1 cellular context compared by ENCODE assay signal in genomic region chr17:19377602-19378415, GRCh38.
A peak's percentile ranks its signal among the peaks of the same experiment; 100 is the strongest.
TF ChIP-seq lines count a peak whose summit lies in the region.

No MANE protein-coding gene starts in this region.

TF ChIP-seq in K562, 482 proteins besides CTCF, POLR2A, EP300 and RAD21 (continued from another document and continues in another):
- TF ChIP-seq NR4A1 (CRISPR knock-in tag; IDR thresholded peaks at IDR 0.05): no peak
- no peak for TF ChIP-seq NR4A1 (tag; IDR thresholded peaks at IDR 0.05)
- TF ChIP-seq CBX1 (IDR thresholded peaks at IDR 0.05; ENCODE audit: low read depth): no peak
- TF ChIP-seq AFF4 (CRISPR knock-in tag; IDR thresholded peaks at IDR 0.05): no peak
- TF ChIP-seq SMC3 (conservative IDR thresholded peaks at IDR 0.05; ENCODE audit: insufficient read depth, low read depth, low read length): no peak
- peak; percentile 71 for TF ChIP-seq HCFC1 (IDR thresholded peaks at IDR 0.05; ENCODE audit: low read depth, low read length)
- TF ChIP-seq ZC3H8 (IDR thresholded peaks at IDR 0.05): no peak
- no peak for TF ChIP-seq HOXB6 (CRISPR knock-in tag; IDR thresholded peaks at IDR 0.05; ENCODE audit: borderline replicate concordance)
- TF ChIP-seq, protein P1, sequence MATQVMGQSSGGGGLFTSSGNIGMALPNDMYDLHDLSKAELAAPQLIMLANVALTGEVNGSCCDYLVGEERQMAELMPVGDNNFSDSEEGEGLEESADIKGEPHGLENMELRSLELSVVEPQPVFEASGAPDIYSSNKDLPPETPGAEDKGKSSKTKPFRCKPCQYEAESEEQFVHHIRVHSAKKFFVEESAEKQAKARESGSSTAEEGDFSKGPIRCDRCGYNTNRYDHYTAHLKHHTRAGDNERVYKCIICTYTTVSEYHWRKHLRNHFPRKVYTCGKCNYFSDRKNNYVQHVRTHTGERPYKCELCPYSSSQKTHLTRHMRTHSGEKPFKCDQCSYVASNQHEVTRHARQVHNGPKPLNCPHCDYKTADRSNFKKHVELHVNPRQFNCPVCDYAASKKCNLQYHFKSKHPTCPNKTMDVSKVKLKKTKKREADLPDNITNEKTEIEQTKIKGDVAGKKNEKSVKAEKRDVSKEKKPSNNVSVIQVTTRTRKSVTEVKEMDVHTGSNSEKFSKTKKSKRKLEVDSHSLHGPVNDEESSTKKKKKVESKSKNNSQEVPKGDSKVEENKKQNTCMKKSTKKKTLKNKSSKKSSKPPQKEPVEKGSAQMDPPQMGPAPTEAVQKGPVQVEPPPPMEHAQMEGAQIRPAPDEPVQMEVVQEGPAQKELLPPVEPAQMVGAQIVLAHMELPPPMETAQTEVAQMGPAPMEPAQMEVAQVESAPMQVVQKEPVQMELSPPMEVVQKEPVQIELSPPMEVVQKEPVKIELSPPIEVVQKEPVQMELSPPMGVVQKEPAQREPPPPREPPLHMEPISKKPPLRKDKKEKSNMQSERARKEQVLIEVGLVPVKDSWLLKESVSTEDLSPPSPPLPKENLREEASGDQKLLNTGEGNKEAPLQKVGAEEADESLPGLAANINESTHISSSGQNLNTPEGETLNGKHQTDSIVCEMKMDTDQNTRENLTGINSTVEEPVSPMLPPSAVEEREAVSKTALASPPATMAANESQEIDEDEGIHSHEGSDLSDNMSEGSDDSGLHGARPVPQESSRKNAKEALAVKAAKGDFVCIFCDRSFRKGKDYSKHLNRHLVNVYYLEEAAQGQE (CRISPR knock-in tag; IDR thresholded peaks at IDR 0.05; ENCODE audit: low read depth): peak; percentile 94
- peak; percentile 93 for TF ChIP-seq CTBP1 (IDR thresholded peaks at IDR 0.05; ENCODE audit: borderline replicate concordance)
- peak; percentile 84 for TF ChIP-seq HNRNPLL (IDR thresholded peaks at IDR 0.05; ENCODE audit: low read depth, low read length, poor library complexity, severe bottlenecking)
- no peak for TF ChIP-seq HNRNPL (IDR thresholded peaks at IDR 0.05; ENCODE audit: low read depth, low read length)
- no peak for TF ChIP-seq USF2 (CRISPR knock-in tag; IDR thresholded peaks at IDR 0.05)
- peak; percentile 70 for TF ChIP-seq TAF9B (IDR thresholded peaks at IDR 0.05; ENCODE audit: partially characterized antibody)
- no peak for TF ChIP-seq ZNF444 (CRISPR knock-in tag; IDR thresholded peaks at IDR 0.05)
- no peak for TF ChIP-seq KLF6 (CRISPR knock-in tag; IDR thresholded peaks at IDR 0.05; ENCODE audit: borderline replicate concordance)
- no peak for TF ChIP-seq PTBP1 (IDR thresholded peaks at IDR 0.05; ENCODE audit: low read depth, low read length)
- TF ChIP-seq GTF2E2 (tag; IDR thresholded peaks at IDR 0.05): no peak
- TF ChIP-seq FOS (IDR thresholded peaks at IDR 0.05; ENCODE audit: extremely low read depth, insufficient read length): peak; percentile 60
- no peak for TF ChIP-seq ZNF780A (CRISPR knock-in tag; IDR thresholded peaks at IDR 0.05)
- no peak for TF ChIP-seq CBX2 (IDR thresholded peaks at IDR 0.05; ENCODE audit: insufficient read depth, low read length, poor library complexity, severe bottlenecking)
- peak; percentile 46; the same call in 1 of the 2 replicates for TF ChIP-seq ELF2 (CRISPR knock-in tag; IDR thresholded peaks at IDR 0.05)
- no peak for TF ChIP-seq ZNF586 (CRISPR knock-in tag; conservative IDR thresholded peaks at IDR 0.05)
- no peak for TF ChIP-seq ADNP (tag; IDR thresholded peaks at IDR 0.05)
- TF ChIP-seq HDAC2 (IDR thresholded peaks at IDR 0.05): peak; percentile 51; the same call in 1 of the 2 replicates
- TF ChIP-seq KHSRP (IDR thresholded peaks at IDR 0.05): no peak
- no peak for TF ChIP-seq HDAC8 (tag; IDR thresholded peaks at IDR 0.05)
- peak; percentile 30; the same call in 1 of the 2 replicates for TF ChIP-seq ZBTB9 (CRISPR knock-in tag; IDR thresholded peaks at IDR 0.05)
- TF ChIP-seq, protein P2, sequence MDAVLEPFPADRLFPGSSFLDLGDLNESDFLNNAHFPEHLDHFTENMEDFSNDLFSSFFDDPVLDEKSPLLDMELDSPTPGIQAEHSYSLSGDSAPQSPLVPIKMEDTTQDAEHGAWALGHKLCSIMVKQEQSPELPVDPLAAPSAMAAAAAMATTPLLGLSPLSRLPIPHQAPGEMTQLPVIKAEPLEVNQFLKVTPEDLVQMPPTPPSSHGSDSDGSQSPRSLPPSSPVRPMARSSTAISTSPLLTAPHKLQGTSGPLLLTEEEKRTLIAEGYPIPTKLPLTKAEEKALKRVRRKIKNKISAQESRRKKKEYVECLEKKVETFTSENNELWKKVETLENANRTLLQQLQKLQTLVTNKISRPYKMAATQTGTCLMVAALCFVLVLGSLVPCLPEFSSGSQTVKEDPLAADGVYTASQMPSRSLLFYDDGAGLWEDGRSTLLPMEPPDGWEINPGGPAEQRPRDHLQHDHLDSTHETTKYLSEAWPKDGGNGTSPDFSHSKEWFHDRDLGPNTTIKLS (IDR thresholded peaks at IDR 0.05; ENCODE audit: borderline replicate concordance, low read depth): peak; percentile 94
- TF ChIP-seq ZNF12 (CRISPR knock-in tag; IDR thresholded peaks at IDR 0.05): no peak
- TF ChIP-seq KDM2B (CRISPR knock-in tag; IDR thresholded peaks at IDR 0.05): no peak
- TF ChIP-seq, protein P3, sequence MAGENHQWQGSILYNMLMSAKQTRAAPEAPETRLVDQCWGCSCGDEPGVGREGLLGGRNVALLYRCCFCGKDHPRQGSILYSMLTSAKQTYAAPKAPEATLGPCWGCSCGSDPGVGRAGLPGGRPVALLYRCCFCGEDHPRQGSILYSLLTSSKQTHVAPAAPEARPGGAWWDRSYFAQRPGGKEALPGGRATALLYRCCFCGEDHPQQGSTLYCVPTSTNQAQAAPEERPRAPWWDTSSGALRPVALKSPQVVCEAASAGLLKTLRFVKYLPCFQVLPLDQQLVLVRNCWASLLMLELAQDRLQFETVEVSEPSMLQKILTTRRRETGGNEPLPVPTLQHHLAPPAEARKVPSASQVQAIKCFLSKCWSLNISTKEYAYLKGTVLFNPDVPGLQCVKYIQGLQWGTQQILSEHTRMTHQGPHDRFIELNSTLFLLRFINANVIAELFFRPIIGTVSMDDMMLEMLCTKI (IDR thresholded peaks at IDR 0.05; ENCODE audit: partially characterized antibody): no peak
- TF ChIP-seq KAT2B (IDR thresholded peaks at IDR 0.05; ENCODE audit: low read depth, low read length): peak; percentile 11
- no peak for TF ChIP-seq TEAD4 (IDR thresholded peaks at IDR 0.05; ENCODE audit: low read length)
- TF ChIP-seq TEAD4 (CRISPR knock-in tag; IDR thresholded peaks at IDR 0.05; ENCODE audit: borderline replicate concordance): no peak
- TF ChIP-seq MXD1 (CRISPR knock-in tag; IDR thresholded peaks at IDR 0.05; ENCODE audit: borderline replicate concordance, poor library complexity, severe bottlenecking): no peak
- no peak for TF ChIP-seq ZNF253 (CRISPR knock-in tag; conservative IDR thresholded peaks at IDR 0.05)
- TF ChIP-seq EP400 (IDR thresholded peaks at IDR 0.05): peak; percentile 83
- no peak for TF ChIP-seq ILF3 (IDR thresholded peaks at IDR 0.05; ENCODE audit: borderline replicate concordance)
- no peak for TF ChIP-seq ZC3H4 (CRISPR knock-in tag; IDR thresholded peaks at IDR 0.05; ENCODE audit: borderline replicate concordance)
- TF ChIP-seq GMEB1 (CRISPR knock-in tag; IDR thresholded peaks at IDR 0.05): peak; percentile 70
- TF ChIP-seq, protein P4, sequence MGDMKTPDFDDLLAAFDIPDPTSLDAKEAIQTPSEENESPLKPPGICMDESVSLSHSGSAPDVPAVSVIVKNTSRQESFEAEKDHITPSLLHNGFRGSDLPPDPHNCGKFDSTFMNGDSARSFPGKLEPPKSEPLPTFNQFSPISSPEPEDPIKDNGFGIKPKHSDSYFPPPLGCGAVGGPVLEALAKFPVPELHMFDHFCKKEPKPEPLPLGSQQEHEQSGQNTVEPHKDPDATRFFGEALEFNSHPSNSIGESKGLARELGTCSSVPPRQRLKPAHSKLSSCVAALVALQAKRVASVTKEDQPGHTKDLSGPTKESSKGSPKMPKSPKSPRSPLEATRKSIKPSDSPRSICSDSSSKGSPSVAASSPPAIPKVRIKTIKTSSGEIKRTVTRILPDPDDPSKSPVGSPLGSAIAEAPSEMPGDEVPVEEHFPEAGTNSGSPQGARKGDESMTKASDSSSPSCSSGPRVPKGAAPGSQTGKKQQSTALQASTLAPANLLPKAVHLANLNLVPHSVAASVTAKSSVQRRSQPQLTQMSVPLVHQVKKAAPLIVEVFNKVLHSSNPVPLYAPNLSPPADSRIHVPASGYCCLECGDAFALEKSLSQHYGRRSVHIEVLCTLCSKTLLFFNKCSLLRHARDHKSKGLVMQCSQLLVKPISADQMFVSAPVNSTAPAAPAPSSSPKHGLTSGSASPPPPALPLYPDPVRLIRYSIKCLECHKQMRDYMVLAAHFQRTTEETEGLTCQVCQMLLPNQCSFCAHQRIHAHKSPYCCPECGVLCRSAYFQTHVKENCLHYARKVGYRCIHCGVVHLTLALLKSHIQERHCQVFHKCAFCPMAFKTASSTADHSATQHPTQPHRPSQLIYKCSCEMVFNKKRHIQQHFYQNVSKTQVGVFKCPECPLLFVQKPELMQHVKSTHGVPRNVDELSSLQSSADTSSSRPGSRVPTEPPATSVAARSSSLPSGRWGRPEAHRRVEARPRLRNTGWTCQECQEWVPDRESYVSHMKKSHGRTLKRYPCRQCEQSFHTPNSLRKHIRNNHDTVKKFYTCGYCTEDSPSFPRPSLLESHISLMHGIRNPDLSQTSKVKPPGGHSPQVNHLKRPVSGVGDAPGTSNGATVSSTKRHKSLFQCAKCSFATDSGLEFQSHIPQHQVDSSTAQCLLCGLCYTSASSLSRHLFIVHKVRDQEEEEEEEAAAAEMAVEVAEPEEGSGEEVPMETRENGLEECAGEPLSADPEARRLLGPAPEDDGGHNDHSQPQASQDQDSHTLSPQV (IDR thresholded peaks at IDR 0.05): no peak
- TF ChIP-seq EHMT2 (IDR thresholded peaks at IDR 0.05): no peak; the same call in 1 of the 2 replicates
- TF ChIP-seq, protein P5, sequence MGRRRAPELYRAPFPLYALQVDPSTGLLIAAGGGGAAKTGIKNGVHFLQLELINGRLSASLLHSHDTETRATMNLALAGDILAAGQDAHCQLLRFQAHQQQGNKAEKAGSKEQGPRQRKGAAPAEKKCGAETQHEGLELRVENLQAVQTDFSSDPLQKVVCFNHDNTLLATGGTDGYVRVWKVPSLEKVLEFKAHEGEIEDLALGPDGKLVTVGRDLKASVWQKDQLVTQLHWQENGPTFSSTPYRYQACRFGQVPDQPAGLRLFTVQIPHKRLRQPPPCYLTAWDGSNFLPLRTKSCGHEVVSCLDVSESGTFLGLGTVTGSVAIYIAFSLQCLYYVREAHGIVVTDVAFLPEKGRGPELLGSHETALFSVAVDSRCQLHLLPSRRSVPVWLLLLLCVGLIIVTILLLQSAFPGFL (CRISPR knock-in tag; IDR thresholded peaks at IDR 0.05): no peak
- peak; percentile 82 for TF ChIP-seq CHD2 (IDR thresholded peaks at IDR 0.05; ENCODE audit: low read depth, low read length)
- no peak for TF ChIP-seq HMG20A (CRISPR knock-in tag; conservative IDR thresholded peaks at IDR 0.05)
- peak; percentile 85 for TF ChIP-seq ELF1 (tag; IDR thresholded peaks at IDR 0.05)
- TF ChIP-seq BRCA1 (IDR thresholded peaks at IDR 0.05): no peak
- TF ChIP-seq BRCA1 (CRISPR knock-in tag; IDR thresholded peaks at IDR 0.05): no peak
